In genomic region chr10:79254333-79255006, GRCh38 we compare ENCODE assay signal across 1 cellular context.
TF ChIP-seq lines count a peak whose summit lies in the region.

No MANE protein-coding gene starts in this region.

TF ChIP-seq in H1, 55 proteins besides CTCF, POLR2A, EP300 and RAD21:
- TF ChIP-seq CTBP2 (IDR thresholded peaks at IDR 0.05; ENCODE audit: borderline replicate concordance, insufficient read depth, insufficient read length, low read length) (no peak), SP2 (IDR thresholded peaks at IDR 0.05; ENCODE audit: low read length) (no peak), KDM4A (IDR thresholded peaks at IDR 0.05; ENCODE audit: low read depth, low read length, severe bottlenecking) (no peak), KDM1A (IDR thresholded peaks at IDR 0.05; ENCODE audit: borderline replicate concordance, low read length) (no peak), CBX8 (IDR thresholded peaks at IDR 0.05; ENCODE audit: borderline replicate concordance, low read depth, low read length) (no peak), TCF12 (IDR thresholded peaks at IDR 0.05; ENCODE audit: low read depth, low read length) (no peak), CREB1 (IDR thresholded peaks at IDR 0.05) (no peak), ASH2L (IDR thresholded peaks at IDR 0.05; ENCODE audit: low read length) (no peak), ATF2 (IDR thresholded peaks at IDR 0.05; ENCODE audit: low read length) (no peak), SRF (IDR thresholded peaks at IDR 0.05; ENCODE audit: low read depth, low read length) (no peak), TAF7 (optimal IDR thresholded peaks at IDR 0.05; ENCODE audit: borderline replicate concordance, low read depth, low read length) (no peak), USF2 (IDR thresholded peaks at IDR 0.05; ENCODE audit: low read length) (no peak), SUZ12 (IDR thresholded peaks at IDR 0.05; ENCODE audit: low read length) (no peak), KDM5A (IDR thresholded peaks at IDR 0.05; ENCODE audit: low read length) (no peak), NANOG (IDR thresholded peaks at IDR 0.05; ENCODE audit: insufficient read depth, low read depth, low read length, poor library complexity, severe bottlenecking) (no peak), SIRT6 (IDR thresholded peaks at IDR 0.05; ENCODE audit: low read length) (no peak), POLR2AphosphoS5 (IDR thresholded peaks at IDR 0.05; ENCODE audit: low read depth, low read length) (no peak), RNF2 (IDR thresholded peaks at IDR 0.05; ENCODE audit: borderline replicate concordance, low read depth, low read length, missing control alignments, poor library complexity, severe bottlenecking) (no peak)
